15 cellular contexts compared by ENCODE assay signal in the genomic region with DNA sequence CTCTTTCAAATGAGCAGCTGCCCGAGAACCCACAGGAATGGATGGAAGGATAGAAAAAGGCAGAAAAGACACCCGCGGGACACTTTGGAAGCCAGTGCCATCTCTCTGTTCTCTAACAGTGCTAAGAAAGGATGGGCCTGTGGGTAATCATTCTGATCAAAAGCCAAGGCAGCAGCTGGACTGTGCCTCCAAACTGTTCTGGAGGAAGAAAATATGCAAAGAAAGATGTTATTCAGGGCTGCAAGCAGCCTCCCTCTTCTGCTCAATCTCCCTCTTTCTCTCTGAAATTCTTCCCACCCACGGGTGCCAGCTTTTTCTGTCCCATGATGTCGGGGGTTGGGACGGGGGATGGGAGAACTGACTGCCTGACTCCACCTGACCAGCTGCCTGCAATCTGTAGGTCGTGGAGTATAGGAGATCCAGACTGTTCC. TPM values are rescaled to one million over a fixed set of nuclear protein-coding genes. Genes with fewer than 3 reads are reported as not detected.
DNase-seq lines count a peak whose midpoint lies in the region; ATAC-seq and TF ChIP-seq lines count a peak whose summit lies in the region.
"Had no signal": no experiment of that assay in that cellular context is flagged by ENCODE, and none has a peak within 500 bp of the region (broad histone marks: within the 10 kb centered on the region; RNA-seq: fewer than 3 reads in every experiment).

No MANE protein-coding gene starts in this region.

- peak overlapping the region; percentile 95 for H3K27ac ChIP-seq in angular gyrus (ENCODE audit: low read depth, low read length)

- no peak for ATAC-seq in Right ventricle myocardium inferior
- ATAC-seq: effector memory CD8-positive, alpha-beta T cell had no signal

- intact Hi-C loops in Right ventricle myocardium inferior (cut with DNase I): no loop called here

- H3K4me3 Mint-ChIP-seq in mesothelial cell of epicardium: no peak overlapping the region
- H3K4me3 Mint-ChIP-seq: activated naive CD8-positive, alpha-beta T cell treated with anti-CD3 and anti-CD28 coated beads for 36 hours; effector memory CD8-positive, alpha-beta T cell had no signal

- no peak overlapping the region for H3K4me3 ChIP-seq in skeletal muscle cell (ENCODE audit: low read depth, low read length)
- H3K4me3 ChIP-seq: HAP-1 had no signal

- H3K4me1 Mint-ChIP-seq in mesothelial cell of epicardium: peaks cover 5% of the 10 kb centered on the region
- H3K4me1 Mint-ChIP-seq: activated naive CD8-positive, alpha-beta T cell treated with anti-CD3 and anti-CD28 coated beads for 36 hours had no signal

- DNase-seq in GM03348 (ENCODE audit: low spot score) (peak; percentile 66), hippocampal formation (lab: John Stamatoyannopoulos, UW) (peak; percentile 30 to 66), skeletal muscle cell (ENCODE audit: low read depth) (peak; percentile 25), mesothelial cell of epicardium (ENCODE audit: low spot score in 2 of 2, unreplicated experiment in 2 of 2) (no peak), Right ventricle myocardium inferior (ENCODE audit: missing footprints) (no peak), T1000 (lab: John Stamatoyannopoulos, UW) (no peak)
- no peak for DNase-seq in activated CD4-positive, alpha-beta T cell treated with anti-CD3 and anti-CD28 coated beads, Interleukin-2, amount 50 U/mL, for 1 hour
- DNase-seq: activated CD8-positive, alpha-beta memory T cell treated with anti-CD3 and anti-CD28 coated beads for 24 hours; activated naive CD8-positive, alpha-beta T cell treated with anti-CD3 and anti-CD28 coated beads for 36 hours; effector memory CD8-positive, alpha-beta T cell; KBM-7; NCI-H2081 treated with DMSO at 0.1 percent for 48 hours; T-helper 9 cell had no signal

- no peaks in the 10 kb centered on the region for H3K27me3 Mint-ChIP-seq in mesothelial cell of epicardium (ENCODE audit: low read depth)
- H3K27me3 Mint-ChIP-seq: activated naive CD8-positive, alpha-beta T cell treated with anti-CD3 and anti-CD28 coated beads for 36 hours had no signal

- H3K9me3 Mint-ChIP-seq in mesothelial cell of epicardium: peaks cover 3% of the 10 kb centered on the region
- H3K9me3 Mint-ChIP-seq: activated naive CD8-positive, alpha-beta T cell treated with anti-CD3 and anti-CD28 coated beads for 36 hours; effector memory CD8-positive, alpha-beta T cell had no signal

- peaks cover 4% of the 10 kb centered on the region for H3K36me3 Mint-ChIP-seq in mesothelial cell of epicardium

- no peak for TF ChIP-seq CTCF in mesothelial cell of epicardium (IDR thresholded peaks at IDR 0.05; ENCODE audit: unreplicated experiment)

- no peak overlapping the region for H3K27ac Mint-ChIP-seq in mesothelial cell of epicardium
- H3K27ac Mint-ChIP-seq: activated naive CD8-positive, alpha-beta T cell treated with anti-CD3 and anti-CD28 coated beads for 36 hours had no signal

RNA-seq across cellular contexts. Expression of a gene that starts 37.8 kb away (rescaled TPM):
- total RNA-seq in mesothelial cell of epicardium: 1,419 to 1,500 TPM (median 1,460 TPM) in 3 replicates
- 2,493 TPM for total RNA-seq in Right ventricle myocardium inferior

RNA-seq across cellular contexts. Expression of a gene that starts 55.1 kb away (rescaled TPM):
- total RNA-seq in mesothelial cell of epicardium: 0.64 to 1.1 TPM (median 0.90 TPM) in 3 replicates
- 1.9 TPM for total RNA-seq in Right ventricle myocardium inferior

Comparison
In these comparisons a context has a peak if more than half of its experiments do, and no peak if none do; other contexts are left out.
1. DNase-seq: peak in GM03348 (single experiment), hippocampal formation (2 of 2) and skeletal muscle cell (single experiment); none in mesothelial cell of epicardium (0 of 2), Right ventricle myocardium inferior (single experiment), T1000 (single experiment) and activated CD4-positive, alpha-beta T cell treated with anti-CD3 and anti-CD28 coated beads, Interleukin-2, amount 50 U/mL, for 1 hour (single experiment).